ENCODE assay signal across 25 cellular contexts in genomic region chr7:57404967-57405421, GRCh38. TPM values are rescaled to one million over a fixed set of nuclear protein-coding genes. Genes with fewer than 3 reads are reported as not detected.
A peak's percentile ranks its signal among the peaks of the same experiment; 100 is the strongest.
DNase-seq lines count a peak whose midpoint lies in the region; ATAC-seq and TF ChIP-seq lines count a peak whose summit lies in the region.
"Had no signal": no experiment of that assay in that cellular context is flagged by ENCODE, and none has a peak within 500 bp of the region (broad histone marks: within the 10 kb centered on the region; RNA-seq: fewer than 3 reads in every experiment).

No MANE protein-coding gene starts in this region.

- H3F3A ChIP-seq in SK-N-SH (replicated peaks; ENCODE audit: insufficient read depth): no peaks in the 10 kb centered on the region

- H3K18ac ChIP-seq in neuronal stem cell (ENCODE audit: low read length): no peak overlapping the region

- POLR2A ChIA-PET in SK-N-SH (lab: Yijun Ruan, JAX): no interaction called here

- H3K4me3 ChIP-seq in SK-N-SH (ENCODE audit: low read depth in 2 of 2, low read length in 1 of 2) (peak overlapping the region; percentile 39 to 65), heart right ventricle (peak overlapping the region in 8 of 10 donors; percentile 40 to 61 (median 53)), neuronal stem cell (ENCODE audit: low read length in 2 of 2) (peak overlapping the region in 1 of 2 donors; percentile 41), tibial artery (peak overlapping the region; percentile 21 to 32), uterus (no peak overlapping the region)
- H3K4me3 ChIP-seq: BLaER1 treated with 17β-estradiol and CSF1 and Interleukin-3, amounts not matched to agents 10 nM and 100 nM had no signal

- H3K4me1 ChIP-seq in SK-N-SH (ENCODE audit: control insufficient read depth in 1 of 2, insufficient read depth in 2 of 2, low read depth in 1 of 2, low read length in 1 of 2) (no peaks in the 10 kb centered on the region; a peak in 1 of 4 replicates), heart right ventricle (no peaks in the 10 kb centered on the region), neuronal stem cell (ENCODE audit: control insufficient read depth in 2 of 2, insufficient read depth in 1 of 2, low read depth in 1 of 2, low read length in 2 of 2) (no peaks in the 10 kb centered on the region), tibial artery (no peaks in the 10 kb centered on the region), uterus (no peaks in the 10 kb centered on the region)
- H3K4me1 ChIP-seq: BLaER1 treated with 17β-estradiol and CSF1 and Interleukin-3, amounts not matched to agents 10 nM and 100 nM had no signal

- no peak overlapping the region; the same call in 1 of the 2 replicates for H2AFZ ChIP-seq in SK-N-SH (ENCODE audit: low read depth)
- no peak overlapping the region for H2AFZ ChIP-seq in neuronal stem cell (ENCODE audit: low read length)

- H3K4me2 ChIP-seq in SK-N-SH (peak overlapping the region; percentile 51; the same call in 1 of the 2 replicates), neuronal stem cell (ENCODE audit: insufficient read depth, low read length, poor library complexity, severe bottlenecking) (no peak overlapping the region)
- H3K4me2 ChIP-seq: BLaER1 treated with 17β-estradiol and CSF1 and Interleukin-3, amounts not matched to agents 10 nM and 100 nM had no signal

- H3K79me1 ChIP-seq in neuronal stem cell (ENCODE audit: low read depth, low read length): no peaks in the 10 kb centered on the region

- intact Hi-C loops in heart right ventricle (cut with DNase I): loop anchor here in 1 of 10 donors (2.0 kb wide), 1 partner anchor 76 kb away; no protein-coding TSS in a partner anchor
- intact Hi-C loops in tibial artery (cut with DNase I; ENCODE audit: low total_unique reads): no loop called here
- intact Hi-C loops in uterus (cut with DNase I; ENCODE audit: low total_unique reads): no loop called here

- H3K36me3 ChIP-seq in SK-N-SH (replicated peaks in 1 of 2; ENCODE audit: control insufficient read depth in 1 of 2, insufficient read depth in 2 of 2, low read length in 1 of 2) (no peaks in the 10 kb centered on the region), heart right ventricle (no peaks in the 10 kb centered on the region), neuronal stem cell (replicated peaks in 1 of 2; ENCODE audit: control insufficient read depth in 2 of 2, insufficient read depth in 2 of 2, low read length in 2 of 2) (no peaks in the 10 kb centered on the region), tibial artery (no peaks in the 10 kb centered on the region), uterus (no peaks in the 10 kb centered on the region)
- H3K36me3 ChIP-seq: BLaER1 treated with 17β-estradiol and CSF1 and Interleukin-3, amounts not matched to agents 10 nM and 100 nM; brain microvascular endothelial cell had no signal

- H3K27me3 ChIP-seq in SK-N-SH (ENCODE audit: insufficient read depth) (no peaks in the 10 kb centered on the region), heart right ventricle (peaks cover 0 to 6% (median 0%) of the 10 kb centered on the region in 7 donors), neuronal stem cell (ENCODE audit: control insufficient read depth in 3 of 3, insufficient read depth in 3 of 3, low read depth in 1 of 3, low read length in 3 of 3) (no peaks in the 10 kb centered on the region), tibial artery (no peaks in the 10 kb centered on the region), uterus (no peaks in the 10 kb centered on the region)
- H3K27me3 ChIP-seq: BLaER1 treated with 17β-estradiol and CSF1 and Interleukin-3, amounts not matched to agents 10 nM and 100 nM; brain microvascular endothelial cell had no signal

- H4K20me1 ChIP-seq in SK-N-SH (ENCODE audit: insufficient read depth): no peaks in the 10 kb centered on the region
- H4K20me1 ChIP-seq: BLaER1 treated with 17β-estradiol and CSF1 and Interleukin-3, amounts not matched to agents 10 nM and 100 nM had no signal

- H2AK5ac ChIP-seq in neuronal stem cell (ENCODE audit: low read depth, low read length): no peak overlapping the region

- no peak overlapping the region for H3K9ac ChIP-seq in SK-N-SH
- H3K9ac ChIP-seq in neuronal stem cell (ENCODE audit: low read depth, low read length, poor library complexity): no peak overlapping the region
- H3K9ac ChIP-seq: BLaER1 treated with 17β-estradiol and CSF1 and Interleukin-3, amounts not matched to agents 10 nM and 100 nM had no signal

- H2BK120ac ChIP-seq in neuronal stem cell (ENCODE audit: low read depth, low read length): no peak overlapping the region

- no peak overlapping the region for H2BK12ac ChIP-seq in neuronal stem cell (ENCODE audit: low read length)

- H3K9me3 ChIP-seq in SK-N-SH: no peaks in the 10 kb centered on the region
- H3K9me3 ChIP-seq in heart right ventricle: peaks cover 0 to 56% (median 0%) of the 10 kb centered on the region in 11 donors
- H3K9me3 ChIP-seq in neuronal stem cell (replicated peaks in 1 of 2; ENCODE audit: control insufficient read depth in 2 of 2, insufficient read depth in 1 of 2, low read depth in 1 of 2, low read length in 2 of 2): peaks cover 0 to 19% of the 10 kb centered on the region in 2 donors
- H3K9me3 ChIP-seq in tibial artery: peaks cover 0 to 16% (median 5%) of the 10 kb centered on the region in 3 donors
- H3K9me3 ChIP-seq in uterus: no peaks in the 10 kb centered on the region

- no peak overlapping the region for H4K8ac ChIP-seq in neuronal stem cell (ENCODE audit: low read depth, low read length)

- TF ChIP-seq CTCF in SK-N-SH (IDR thresholded peaks at IDR 0.05): no peak
- TF ChIP-seq CTCF in heart right ventricle (IDR thresholded peaks at IDR 0.05): no peak
- TF ChIP-seq CTCF in tibial artery (IDR thresholded peaks at IDR 0.05): no peak
- TF ChIP-seq CTCF in uterus (IDR thresholded peaks at IDR 0.05): no peak

- H2BK15ac ChIP-seq in neuronal stem cell (ENCODE audit: low read length): no peak overlapping the region

- H2BK5ac ChIP-seq in neuronal stem cell (ENCODE audit: low read length): no peak overlapping the region

- TF ChIP-seq POLR2A in erythroblast (IDR thresholded peaks at IDR 0.05; ENCODE audit: low read length): no peak
- no peak for TF ChIP-seq POLR2A in uterus (IDR thresholded peaks at IDR 0.05)

- no peak overlapping the region for H3K4ac ChIP-seq in neuronal stem cell (ENCODE audit: low read length)

- H4K91ac ChIP-seq in neuronal stem cell (ENCODE audit: low read depth, low read length, poor library complexity): no peak overlapping the region

- peak in 7 of 8 donors; percentile 4 to 54 (median 27) for ATAC-seq in heart right ventricle
- ATAC-seq: activated CD4-positive, alpha-beta T cell treated with anti-CD3 and anti-CD28 coated beads for 36 hours; activated CD8-positive, alpha-beta T cell treated with anti-CD3 and anti-CD28 coated beads, Interleukin-2, amount 10 ng/mL, durations not matched to agents 7 days and 5 days had no signal

- no peak overlapping the region for H3K14ac ChIP-seq in neuronal stem cell (ENCODE audit: low read length)

- 5% methylated on average over 23 of the region's 24 CpGs for WGBS in SK-N-SH (ENCODE audit: low lambda C conversion rate)
- WGBS in heart right ventricle, 2 donors: 28 to 55% methylated on average over 24 of the region's 24 CpGs
- WGBS in neuronal stem cell (ENCODE audit: extremely low coverage in 2 of 2, insufficient read length in 2 of 2, insufficient replicate concordance in 1 of 2), 2 donors: no CpG with 5 or more reads among the region's 24 CpGs

- no peaks in the 10 kb centered on the region for H3K79me2 ChIP-seq in SK-N-SH (ENCODE audit: insufficient read depth)

- H3K27ac ChIP-seq in SK-N-SH (ENCODE audit: low read depth in 2 of 2, low read length in 1 of 2) (no peak overlapping the region), heart right ventricle (peak overlapping the region in 4 of 10 donors; percentile 65 to 81 (median 72)), neuronal stem cell (replicated peaks; ENCODE audit: low read length) (no peak overlapping the region), tibial artery (no peak overlapping the region), uterus (no peak overlapping the region)
- H3K27ac ChIP-seq: BLaER1 treated with 17β-estradiol and CSF1 and Interleukin-3, amounts not matched to agents 10 nM and 100 nM; brain microvascular endothelial cell; epithelial cell of prostate had no signal

- CTCF ChIA-PET in SK-N-SH (lab: Yijun Ruan, JAX): no interaction called here

- no peak for TF ChIP-seq RAD21 in SK-N-SH (IDR thresholded peaks at IDR 0.05; ENCODE audit: low read length)

- H3K9me2 ChIP-seq in SK-N-SH: no peaks in the 10 kb centered on the region

- no peak for TF ChIP-seq EP300 in SK-N-SH (IDR thresholded peaks at IDR 0.05; ENCODE audit: borderline replicate concordance in 1 of 2, low read depth in 1 of 2, low read length in 1 of 2)

- no peak for DNase-seq in SK-N-SH
- DNase-seq in heart right ventricle: no peak
- no peak for DNase-seq in neuronal stem cell (ENCODE audit: low spot score)
- peak in 1 of 2 donors; percentile 62 for DNase-seq in tibial artery
- no peak for DNase-seq in DMS53 (lab: John Stamatoyannopoulos, UW)
- no peak for DNase-seq in erythroblast (lab: John Stamatoyannopoulos, UW)
- DNase-seq in hypothalamus (lab: John Stamatoyannopoulos, UW): no peak
- no peak for DNase-seq in uterus
- DNase-seq: activated CD4-positive, alpha-beta T cell treated with anti-CD3 and anti-CD28 coated beads for 36 hours; activated CD8-positive, alpha-beta T cell treated with anti-CD3 and anti-CD28 coated beads, Interleukin-2, amount 10 ng/mL, durations not matched to agents 7 days and 5 days; activated T-cell treated with anti-CD3 and anti-CD28 coated beads, Interleukin-2, amount 50 U/mL, for 24 hours; brain microvascular endothelial cell; DMS79; effector CD4-positive, alpha-beta T cell; GF-D8; glutamatergic neuron; Karpas-422; kidney glomerular epithelial cell; NCI-H1436; OCI-M1 had no signal

- peak overlapping the region; percentile 55 for H3K23ac ChIP-seq in neuronal stem cell (ENCODE audit: low read depth, low read length, poor library complexity)

TF ChIP-seq in SK-N-SH, 30 proteins besides CTCF, POLR2A, EP300 and RAD21:
- TF ChIP-seq RXRA (IDR thresholded peaks at IDR 0.05; ENCODE audit: borderline replicate concordance, low read depth) (no peak), TEAD4 (IDR thresholded peaks at IDR 0.05; ENCODE audit: borderline replicate concordance, insufficient read depth) (no peak)

RNA-seq across cellular contexts. Expression of gene ZNF716, which starts 45.0 kb away (rescaled TPM):
- not detected in 2 replicates for polyA plus RNA-seq in SK-N-SH (2012; rRNA removed)
- polyA plus RNA-seq in SK-N-SH (2012; cell fraction: cytosol; rRNA removed): not detected in 2 replicates
- not detected in 2 replicates for polyA plus RNA-seq in SK-N-SH (2012; cell fraction: nucleus; rRNA removed)
- not detected for total RNA-seq in heart right ventricle
- not detected for polyA plus RNA-seq in heart right ventricle
- not detected for polyA plus RNA-seq in neuronal stem cell (2013, experiment 1 of 2)
- not detected for polyA plus RNA-seq in neuronal stem cell (2013, experiment 2 of 2)
- not detected for total RNA-seq in uterus
- total RNA-seq: activated CD4-positive, alpha-beta T cell treated with anti-CD3 and anti-CD28 coated beads for 36 hours; activated CD8-positive, alpha-beta T cell treated with anti-CD3 and anti-CD28 coated beads, Interleukin-2, amount 10 ng/mL, durations not matched to agents 7 days and 5 days; chondrocyte; NCI-H460; pulmonary artery endothelial cell had no signal

Comparison
In these comparisons a context has a peak if more than half of its experiments do, and no peak if none do; other contexts are left out.
1. H3K4me3 ChIP-seq: peak in SK-N-SH (2 of 2), heart right ventricle (8 of 10) and tibial artery (2 of 2); none in uterus (0 of 2).